In the genomic region with DNA sequence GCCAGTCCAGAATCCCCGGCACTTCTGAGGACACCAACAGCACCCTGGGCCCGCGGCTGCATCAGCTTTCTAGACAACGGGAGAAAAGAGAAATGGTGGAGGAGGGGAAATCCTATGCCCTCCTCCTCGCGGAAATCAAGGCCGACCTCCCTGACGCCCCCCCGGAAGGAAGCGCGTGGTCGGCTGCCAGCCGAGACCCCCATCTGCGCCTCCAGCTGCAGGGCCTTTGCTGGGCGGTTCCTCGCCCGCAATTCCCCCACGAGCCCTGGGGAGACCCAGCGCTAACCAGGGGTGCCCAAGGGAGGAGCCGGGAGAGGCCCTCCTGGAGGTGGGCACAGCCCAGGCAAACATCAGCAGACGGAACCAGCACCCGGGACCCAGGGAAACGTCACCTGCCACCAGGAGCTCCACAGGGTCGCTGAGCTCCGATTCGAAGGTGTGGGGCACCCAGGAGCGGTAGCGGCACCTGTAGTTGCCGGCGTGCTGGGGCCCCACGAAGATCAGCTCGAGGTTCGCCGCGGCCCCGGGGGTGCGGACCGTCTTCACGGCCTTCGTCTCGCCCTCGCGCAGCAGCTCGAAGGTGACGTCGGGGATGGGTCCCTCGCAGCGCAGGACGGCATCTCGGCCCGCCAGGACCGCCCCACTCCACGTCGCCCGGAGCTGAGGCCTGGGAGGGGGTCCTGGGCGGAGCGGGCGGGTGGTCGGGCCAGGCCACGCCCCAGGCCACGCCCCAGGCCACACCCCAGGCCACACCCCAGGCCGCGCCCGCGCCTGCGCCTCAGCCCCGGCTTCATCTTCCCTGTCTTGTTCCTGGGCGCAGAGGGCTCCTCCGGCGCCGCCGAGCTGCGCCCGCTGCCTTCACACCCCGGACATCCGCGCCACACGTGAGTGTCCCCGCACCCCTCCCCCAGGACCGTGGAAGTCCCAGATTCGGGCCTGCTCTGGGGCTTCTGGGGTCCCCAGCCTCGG, we compare ENCODE assay signal across 1 cellular context.
TF ChIP-seq lines count a peak whose summit lies in the region.

No MANE protein-coding gene starts in this region.

TF ChIP-seq in H1, 55 proteins besides CTCF, POLR2A, EP300 and RAD21:
- TF ChIP-seq EGR1 (IDR thresholded peaks at IDR 0.05; ENCODE audit: borderline replicate concordance, low read depth, low read length) (no peak), SIRT6 (IDR thresholded peaks at IDR 0.05; ENCODE audit: low read length) (no peak), SP1 (IDR thresholded peaks at IDR 0.05; ENCODE audit: low read depth, low read length) (no peak), TCF12 (IDR thresholded peaks at IDR 0.05; ENCODE audit: low read depth, low read length) (no peak), CBX5 (IDR thresholded peaks at IDR 0.05; ENCODE audit: low read depth, low read length) (no peak), CTBP2 (IDR thresholded peaks at IDR 0.05; ENCODE audit: borderline replicate concordance, insufficient read depth, insufficient read length, low read length) (no peak), PHF8 (conservative IDR thresholded peaks at IDR 0.05; ENCODE audit: low read depth, low read length) (0 out of 2 replicates have a peak, but pooled peaks have one; percentile 47), CBX8 (IDR thresholded peaks at IDR 0.05; ENCODE audit: borderline replicate concordance, low read depth, low read length) (no peak), FOSL1 (IDR thresholded peaks at IDR 0.05; ENCODE audit: insufficient read depth, low read depth, low read length) (no peak), SP2 (IDR thresholded peaks at IDR 0.05; ENCODE audit: low read length) (no peak), BCL11A (IDR thresholded peaks at IDR 0.05; ENCODE audit: low read depth in 2 of 2, low read length in 2 of 2) (no peak), SRF (IDR thresholded peaks at IDR 0.05; ENCODE audit: low read depth, low read length) (no peak), RXRA (IDR thresholded peaks at IDR 0.05; ENCODE audit: insufficient read depth, low read depth, low read length) (no peak), HDAC2 (IDR thresholded peaks at IDR 0.05; ENCODE audit: borderline replicate concordance in 1 of 2, low read depth in 2 of 2, low read length in 2 of 2) (no peak), POLR2AphosphoS5 (IDR thresholded peaks at IDR 0.05; ENCODE audit: low read depth, low read length) (no peak), YY1 (IDR thresholded peaks at IDR 0.05; ENCODE audit: low read depth, low read length) (no peak), GTF2F1 (IDR thresholded peaks at IDR 0.05; ENCODE audit: borderline replicate concordance, low read depth, low read length) (no peak), KDM5A (IDR thresholded peaks at IDR 0.05; ENCODE audit: low read length) (no peak), SIX5 (IDR thresholded peaks at IDR 0.05; ENCODE audit: low read depth, low read length) (no peak), POU5F1 (IDR thresholded peaks at IDR 0.05; ENCODE audit: low read depth, low read length) (no peak), SAP30 (IDR thresholded peaks at IDR 0.05; ENCODE audit: insufficient read depth, insufficient replicate concordance, low read length) (no peak), TAF1 (IDR thresholded peaks at IDR 0.05; ENCODE audit: low read depth, low read length) (peak; percentile 52; the same call in 1 of the 2 replicates), SIN3A (conservative IDR thresholded peaks at IDR 0.05 in 1 of 2, IDR thresholded peaks at IDR 0.05 in 1 of 2; ENCODE audit: low read depth in 1 of 2, low read length in 2 of 2) (0 out of 4 replicates have a peak, but pooled peaks of 1 of the 2 experiments have one; percentile 14), BACH1 (IDR thresholded peaks at IDR 0.05; ENCODE audit: low read length) (no peak), SUZ12 (IDR thresholded peaks at IDR 0.05; ENCODE audit: low read length) (no peak), TBP (IDR thresholded peaks at IDR 0.05; ENCODE audit: low read depth, low read length) (no peak), BRCA1 (IDR thresholded peaks at IDR 0.05; ENCODE audit: low read depth, low read length) (no peak), NRF1 (IDR thresholded peaks at IDR 0.05; ENCODE audit: low read depth, low read length) (peak; percentile 63), KDM4A (IDR thresholded peaks at IDR 0.05; ENCODE audit: low read depth, low read length, severe bottlenecking) (peak; percentile 97), TAF7 (optimal IDR thresholded peaks at IDR 0.05; ENCODE audit: borderline replicate concordance, low read depth, low read length) (no peak)
- TF ChIP-seq, protein P1, sequence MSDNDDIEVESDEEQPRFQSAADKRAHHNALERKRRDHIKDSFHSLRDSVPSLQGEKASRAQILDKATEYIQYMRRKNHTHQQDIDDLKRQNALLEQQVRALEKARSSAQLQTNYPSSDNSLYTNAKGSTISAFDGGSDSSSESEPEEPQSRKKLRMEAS (IDR thresholded peaks at IDR 0.05) = peak; percentile 50
- TF ChIP-seq, protein P2, sequence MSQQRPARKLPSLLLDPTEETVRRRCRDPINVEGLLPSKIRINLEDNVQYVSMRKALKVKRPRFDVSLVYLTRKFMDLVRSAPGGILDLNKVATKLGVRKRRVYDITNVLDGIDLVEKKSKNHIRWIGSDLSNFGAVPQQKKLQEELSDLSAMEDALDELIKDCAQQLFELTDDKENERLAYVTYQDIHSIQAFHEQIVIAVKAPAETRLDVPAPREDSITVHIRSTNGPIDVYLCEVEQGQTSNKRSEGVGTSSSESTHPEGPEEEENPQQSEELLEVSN (IDR thresholded peaks at IDR 0.05) = peak; percentile 69; the same call in 1 of the 2 replicates
- TF ChIP-seq, protein P3, sequence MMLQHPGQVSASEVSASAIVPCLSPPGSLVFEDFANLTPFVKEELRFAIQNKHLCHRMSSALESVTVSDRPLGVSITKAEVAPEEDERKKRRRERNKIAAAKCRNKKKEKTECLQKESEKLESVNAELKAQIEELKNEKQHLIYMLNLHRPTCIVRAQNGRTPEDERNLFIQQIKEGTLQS (IDR thresholded peaks at IDR 0.05; ENCODE audit: insufficient read depth, low read depth, low read length) = no peak
- TF ChIP-seq, protein P4, sequence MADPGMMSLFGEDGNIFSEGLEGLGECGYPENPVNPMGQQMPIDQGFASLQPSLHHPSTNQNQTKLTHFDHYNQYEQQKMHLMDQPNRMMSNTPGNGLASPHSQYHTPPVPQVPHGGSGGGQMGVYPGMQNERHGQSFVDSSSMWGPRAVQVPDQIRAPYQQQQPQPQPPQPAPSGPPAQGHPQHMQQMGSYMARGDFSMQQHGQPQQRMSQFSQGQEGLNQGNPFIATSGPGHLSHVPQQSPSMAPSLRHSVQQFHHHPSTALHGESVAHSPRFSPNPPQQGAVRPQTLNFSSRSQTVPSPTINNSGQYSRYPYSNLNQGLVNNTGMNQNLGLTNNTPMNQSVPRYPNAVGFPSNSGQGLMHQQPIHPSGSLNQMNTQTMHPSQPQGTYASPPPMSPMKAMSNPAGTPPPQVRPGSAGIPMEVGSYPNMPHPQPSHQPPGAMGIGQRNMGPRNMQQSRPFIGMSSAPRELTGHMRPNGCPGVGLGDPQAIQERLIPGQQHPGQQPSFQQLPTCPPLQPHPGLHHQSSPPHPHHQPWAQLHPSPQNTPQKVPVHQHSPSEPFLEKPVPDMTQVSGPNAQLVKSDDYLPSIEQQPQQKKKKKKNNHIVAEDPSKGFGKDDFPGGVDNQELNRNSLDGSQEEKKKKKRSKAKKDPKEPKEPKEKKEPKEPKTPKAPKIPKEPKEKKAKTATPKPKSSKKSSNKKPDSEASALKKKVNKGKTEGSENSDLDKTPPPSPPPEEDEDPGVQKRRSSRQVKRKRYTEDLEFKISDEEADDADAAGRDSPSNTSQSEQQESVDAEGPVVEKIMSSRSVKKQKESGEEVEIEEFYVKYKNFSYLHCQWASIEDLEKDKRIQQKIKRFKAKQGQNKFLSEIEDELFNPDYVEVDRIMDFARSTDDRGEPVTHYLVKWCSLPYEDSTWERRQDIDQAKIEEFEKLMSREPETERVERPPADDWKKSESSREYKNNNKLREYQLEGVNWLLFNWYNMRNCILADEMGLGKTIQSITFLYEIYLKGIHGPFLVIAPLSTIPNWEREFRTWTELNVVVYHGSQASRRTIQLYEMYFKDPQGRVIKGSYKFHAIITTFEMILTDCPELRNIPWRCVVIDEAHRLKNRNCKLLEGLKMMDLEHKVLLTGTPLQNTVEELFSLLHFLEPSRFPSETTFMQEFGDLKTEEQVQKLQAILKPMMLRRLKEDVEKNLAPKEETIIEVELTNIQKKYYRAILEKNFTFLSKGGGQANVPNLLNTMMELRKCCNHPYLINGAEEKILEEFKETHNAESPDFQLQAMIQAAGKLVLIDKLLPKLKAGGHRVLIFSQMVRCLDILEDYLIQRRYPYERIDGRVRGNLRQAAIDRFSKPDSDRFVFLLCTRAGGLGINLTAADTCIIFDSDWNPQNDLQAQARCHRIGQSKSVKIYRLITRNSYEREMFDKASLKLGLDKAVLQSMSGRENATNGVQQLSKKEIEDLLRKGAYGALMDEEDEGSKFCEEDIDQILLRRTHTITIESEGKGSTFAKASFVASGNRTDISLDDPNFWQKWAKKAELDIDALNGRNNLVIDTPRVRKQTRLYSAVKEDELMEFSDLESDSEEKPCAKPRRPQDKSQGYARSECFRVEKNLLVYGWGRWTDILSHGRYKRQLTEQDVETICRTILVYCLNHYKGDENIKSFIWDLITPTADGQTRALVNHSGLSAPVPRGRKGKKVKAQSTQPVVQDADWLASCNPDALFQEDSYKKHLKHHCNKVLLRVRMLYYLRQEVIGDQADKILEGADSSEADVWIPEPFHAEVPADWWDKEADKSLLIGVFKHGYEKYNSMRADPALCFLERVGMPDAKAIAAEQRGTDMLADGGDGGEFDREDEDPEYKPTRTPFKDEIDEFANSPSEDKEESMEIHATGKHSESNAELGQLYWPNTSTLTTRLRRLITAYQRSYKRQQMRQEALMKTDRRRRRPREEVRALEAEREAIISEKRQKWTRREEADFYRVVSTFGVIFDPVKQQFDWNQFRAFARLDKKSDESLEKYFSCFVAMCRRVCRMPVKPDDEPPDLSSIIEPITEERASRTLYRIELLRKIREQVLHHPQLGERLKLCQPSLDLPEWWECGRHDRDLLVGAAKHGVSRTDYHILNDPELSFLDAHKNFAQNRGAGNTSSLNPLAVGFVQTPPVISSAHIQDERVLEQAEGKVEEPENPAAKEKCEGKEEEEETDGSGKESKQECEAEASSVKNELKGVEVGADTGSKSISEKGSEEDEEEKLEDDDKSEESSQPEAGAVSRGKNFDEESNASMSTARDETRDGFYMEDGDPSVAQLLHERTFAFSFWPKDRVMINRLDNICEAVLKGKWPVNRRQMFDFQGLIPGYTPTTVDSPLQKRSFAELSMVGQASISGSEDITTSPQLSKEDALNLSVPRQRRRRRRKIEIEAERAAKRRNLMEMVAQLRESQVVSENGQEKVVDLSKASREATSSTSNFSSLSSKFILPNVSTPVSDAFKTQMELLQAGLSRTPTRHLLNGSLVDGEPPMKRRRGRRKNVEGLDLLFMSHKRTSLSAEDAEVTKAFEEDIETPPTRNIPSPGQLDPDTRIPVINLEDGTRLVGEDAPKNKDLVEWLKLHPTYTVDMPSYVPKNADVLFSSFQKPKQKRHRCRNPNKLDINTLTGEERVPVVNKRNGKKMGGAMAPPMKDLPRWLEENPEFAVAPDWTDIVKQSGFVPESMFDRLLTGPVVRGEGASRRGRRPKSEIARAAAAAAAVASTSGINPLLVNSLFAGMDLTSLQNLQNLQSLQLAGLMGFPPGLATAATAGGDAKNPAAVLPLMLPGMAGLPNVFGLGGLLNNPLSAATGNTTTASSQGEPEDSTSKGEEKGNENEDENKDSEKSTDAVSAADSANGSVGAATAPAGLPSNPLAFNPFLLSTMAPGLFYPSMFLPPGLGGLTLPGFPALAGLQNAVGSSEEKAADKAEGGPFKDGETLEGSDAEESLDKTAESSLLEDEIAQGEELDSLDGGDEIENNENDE (IDR thresholded peaks at IDR 0.05; ENCODE audit: insufficient replicate concordance, low read length) = no peak
TF ChIP-seq in H1: peak in this region for 7.
